19 cellular contexts compared by ENCODE assay signal in the genomic region with DNA sequence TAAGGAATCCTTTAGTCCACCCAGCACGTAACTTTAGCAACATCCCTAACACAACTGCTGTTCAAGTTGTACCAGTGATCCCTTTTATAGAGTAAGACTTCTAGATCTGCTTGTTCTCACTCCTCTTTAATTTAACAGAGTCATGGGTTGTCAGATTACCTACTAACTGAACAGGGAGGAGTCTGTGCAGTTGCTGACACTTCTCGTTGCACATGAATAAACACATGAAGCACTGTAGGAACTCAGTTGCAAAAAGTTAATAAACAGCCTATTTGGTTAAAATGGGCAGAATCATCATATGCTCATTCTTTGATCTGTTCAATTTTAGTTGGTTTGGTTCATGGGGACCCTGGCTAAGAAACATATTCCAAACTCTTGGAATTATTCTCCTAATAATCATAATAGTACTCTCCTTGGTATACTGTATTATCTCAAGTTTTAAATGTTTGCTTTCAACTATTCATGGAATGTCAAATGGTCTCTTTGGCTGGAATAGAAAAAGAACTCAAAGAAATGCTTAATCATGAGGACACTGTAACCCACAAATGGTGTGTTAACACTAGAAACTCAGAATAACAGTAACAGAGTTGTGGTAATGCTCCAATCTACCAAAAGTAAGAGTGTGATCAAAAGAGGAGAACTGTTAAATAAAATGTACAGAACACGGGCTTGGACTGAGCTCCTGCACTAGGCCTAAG. TPM values are rescaled to one million over a fixed set of nuclear protein-coding genes. Genes with fewer than 3 reads are reported as not detected.
A peak's percentile ranks its signal among the peaks of the same experiment; 100 is the strongest.
DNase-seq lines count a peak whose midpoint lies in the region; ATAC-seq, FAIRE-seq and TF ChIP-seq lines count a peak whose summit lies in the region.
"Had no signal": no experiment of that assay in that cellular context is flagged by ENCODE, and none has a peak within 500 bp of the region (broad histone marks: within the 10 kb centered on the region; RNA-seq: fewer than 3 reads in every experiment).

No MANE protein-coding gene starts in this region.

- no peak overlapping the region for H2AK9ac ChIP-seq in IMR-90 (replicated peaks; ENCODE audit: low read depth, low read length, poor library complexity)

- in situ Hi-C loops in IMR-90 (cut with MboI; ENCODE audit: low sequenced_read_pairs) = no loop called here

- CTCF ChIA-PET in IMR-90 (lab: Yijun Ruan, JAX) = no interaction called here
- CTCF ChIA-PET in Caco-2 (lab: Charles Lee) = no interaction called here
- CTCF ChIA-PET in RWPE1 (lab: Yijun Ruan, JAX) = no interaction called here

- H3K4ac ChIP-seq in IMR-90 (ENCODE audit: low read depth, low read length) = no peak overlapping the region
- H3K4ac ChIP-seq in mesendoderm (ENCODE audit: low read depth, low read length) = no peak overlapping the region

- intact Hi-C loops in IMR-90 (cut with micrococcal nuclease) (loop anchor here (5.0 kb wide), 1 partner anchor 718 kb away; no protein-coding TSS in a partner anchor), Caco-2 (cut with micrococcal nuclease; ENCODE audit: unreplicated experiment) (no loop called here)

- H3K18ac ChIP-seq in IMR-90 (ENCODE audit: low read depth, low read length) (peak overlapping the region; percentile 71; the same call in 1 of the 2 replicates), mesendoderm (ENCODE audit: low read length) (no peak overlapping the region)

- no peaks in the 10 kb centered on the region for H3K4me1 ChIP-seq in IMR-90 (ENCODE audit: control insufficient read depth, insufficient read depth, low read length)
- H3K4me1 ChIP-seq in mesendoderm (ENCODE audit: control insufficient read depth, low read depth, low read length) = no peaks in the 10 kb centered on the region
- H3K4me1 ChIP-seq in Caco-2 = no peaks in the 10 kb centered on the region

- H3K27ac Mint-ChIP-seq in Caco-2 (ENCODE audit: unreplicated experiment) = no peak overlapping the region
- H3K27ac Mint-ChIP-seq: activated B cell treated with CpG ODN at 0.5 μM for 24 hours; activated naive CD4-positive, alpha-beta T cell treated with anti-CD3 and anti-CD28 coated beads, Interleukin-2, amount 50 U/mL, for 72 hours had no signal

- dilution Hi-C loops in IMR-90 (cut with HindIII; ENCODE audit: low sequenced_read_pairs, unreplicated experiment) = no loop called here

- H2BK120ac ChIP-seq in IMR-90 (ENCODE audit: low read depth, low read length) (0 out of 2 replicates have a peak overlapping the region, but pooled peaks have one; percentile 74), mesendoderm (ENCODE audit: low read depth, low read length) (no peak overlapping the region)

- H2AK5ac ChIP-seq in IMR-90 (ENCODE audit: low read depth, low read length) (no peak overlapping the region), mesendoderm (ENCODE audit: low read length) (no peak overlapping the region)

- no peaks in the 10 kb centered on the region for H3K4me1 Mint-ChIP-seq in Caco-2 (ENCODE audit: low read depth, unreplicated experiment)
- H3K4me1 Mint-ChIP-seq: activated B cell treated with CpG ODN at 0.5 μM for 24 hours; central memory CD8-positive, alpha-beta T cell had no signal

- 33% methylated on average over 1 of the region's 3 CpGs; no CpG with 5 or more reads in 1 of the 2 experiments for WGBS in IMR-90 (ENCODE audit: extremely low coverage in 2 of 2, insufficient read length in 1 of 2), 2 experiments
- no CpG with 5 or more reads among the region's 3 CpGs for WGBS in mesendoderm (ENCODE audit: extremely low coverage, insufficient coverage, low lambda C conversion rate)

- no peaks in the 10 kb centered on the region for H3K36me3 ChIP-seq in IMR-90 (ENCODE audit: control insufficient read depth, insufficient read depth, low read length)
- no peaks in the 10 kb centered on the region for H3K36me3 ChIP-seq in mesendoderm (ENCODE audit: control insufficient read depth, insufficient read depth, low read length)
- H3K36me3 ChIP-seq in Caco-2 (ENCODE audit: control insufficient read depth, insufficient read depth, low read length) = no peaks in the 10 kb centered on the region

- H4K5ac ChIP-seq in IMR-90 (ENCODE audit: low read depth, low read length) (no peak overlapping the region; the same call in 1 of the 2 replicates), mesendoderm (ENCODE audit: low read length) (no peak overlapping the region)

- H3K27me3 ChIP-seq in IMR-90 (ENCODE audit: control insufficient read depth, insufficient read depth, low read length) = no peaks in the 10 kb centered on the region
- no peaks in the 10 kb centered on the region for H3K27me3 ChIP-seq in mesendoderm (ENCODE audit: insufficient read depth, low read length, poor library complexity)
- H3K27me3 ChIP-seq in Caco-2 (replicated peaks; ENCODE audit: control insufficient read depth, insufficient read depth, low read length) = no peaks in the 10 kb centered on the region

- H2BK5ac ChIP-seq in IMR-90 (ENCODE audit: low read depth, low read length, poor library complexity, severe bottlenecking) (peak overlapping the region; percentile 13), mesendoderm (ENCODE audit: low read length) (no peak overlapping the region)

- no peaks in the 10 kb centered on the region for H3K27me3 Mint-ChIP-seq in Caco-2 (ENCODE audit: insufficient read depth, unreplicated experiment)
- H3K27me3 Mint-ChIP-seq: central memory CD8-positive, alpha-beta T cell had no signal

- H2BK15ac ChIP-seq in IMR-90 (ENCODE audit: low read depth, low read length) (no peak overlapping the region), mesendoderm (replicated peaks; ENCODE audit: low read depth) (peak overlapping the region; percentile 74)

- H3K23ac ChIP-seq in IMR-90 (ENCODE audit: low read depth, low read length) = no peak overlapping the region
- no peak overlapping the region for H3K23ac ChIP-seq in mesendoderm (ENCODE audit: low read length)

- H3K36me3 Mint-ChIP-seq in Caco-2 (ENCODE audit: insufficient read depth, unreplicated experiment) = no peaks in the 10 kb centered on the region
- H3K36me3 Mint-ChIP-seq: activated naive CD4-positive, alpha-beta T cell treated with anti-CD3 and anti-CD28 coated beads, Interleukin-2, amount 50 U/mL, for 72 hours had no signal

- no peaks in the 10 kb centered on the region for H3K9me1 ChIP-seq in IMR-90 (ENCODE audit: insufficient read depth, low read length)

- H3K9me3 ChIP-seq in IMR-90 (ENCODE audit: control insufficient read depth, insufficient read depth, low read length) = no peaks in the 10 kb centered on the region
- H3K9me3 ChIP-seq in Caco-2 = no peaks in the 10 kb centered on the region

- no peaks in the 10 kb centered on the region for H3K79me2 ChIP-seq in mesendoderm (ENCODE audit: control insufficient read depth, insufficient read depth, low read length)

- peak; percentile 15 for DNase-seq in IMR-90
- DNase-seq in mesendoderm = no peak
- no peak for DNase-seq in GM12892 (ENCODE audit: insufficient read length)
- DNase-seq in Caco-2 = no peak
- DNase-seq in RWPE1 (ENCODE audit: low spot score) = no peak
- DNase-seq: activated B cell treated with CpG ODN at 0.5 μM for 24 hours; activated CD8-positive, alpha-beta memory T cell treated with anti-CD3 and anti-CD28 coated beads, Interleukin-2, amount 50 U/mL, for 48 hours; AML-193; RPMI8226; stimulated activated CD4-positive, alpha-beta T cell treated with anti-CD3 and anti-CD28 coated beads, Interleukin-12 subunit alpha, Interleukin-12 subunit beta, amount 100 ng/mL, for 4 hours had no signal

- H3K56ac ChIP-seq in IMR-90 (ENCODE audit: extremely low read depth, insufficient read depth, low read length) (no peak overlapping the region), mesendoderm (ENCODE audit: low read length) (no peak overlapping the region)

- TF ChIP-seq POLR2A in IMR-90 (IDR thresholded peaks at IDR 0.05; ENCODE audit: low read depth, low read length) (no peak), GM12892 (IDR thresholded peaks at IDR 0.05; ENCODE audit: low read depth, low read length) (no peak)

- H3K4me3 Mint-ChIP-seq in Caco-2 (ENCODE audit: unreplicated experiment) = no peak overlapping the region
- H3K4me3 Mint-ChIP-seq: activated B cell treated with CpG ODN at 0.5 μM for 24 hours; central memory CD8-positive, alpha-beta T cell had no signal

- ATAC-seq in GM18873 (IDR thresholded peaks at IDR 0.05; ENCODE audit: low FRiP score, unreplicated experiment) = peak; percentile 48
- ATAC-seq in HG02759 (IDR thresholded peaks at IDR 0.05; ENCODE audit: unreplicated experiment) = peak; percentile 80
- ATAC-seq in IMR-90 (ENCODE audit: low read depth) = peak; percentile 77
- no peak for ATAC-seq in HG02970 (IDR thresholded peaks at IDR 0.05; ENCODE audit: low FRiP score, unreplicated experiment)
- ATAC-seq: activated naive CD4-positive, alpha-beta T cell treated with anti-CD3 and anti-CD28 coated beads, Interleukin-2, amount 50 U/mL, for 72 hours had no signal

- H3K79me1 ChIP-seq in IMR-90 (ENCODE audit: low read depth in 1 of 2, low read length in 2 of 2) = no peaks in the 10 kb centered on the region
- no peaks in the 10 kb centered on the region for H3K79me1 ChIP-seq in mesendoderm (ENCODE audit: low read length)

- H3K4me3 ChIP-seq in IMR-90 (ENCODE audit: insufficient read depth, low read depth, low read length) (no peak overlapping the region), mesendoderm (ENCODE audit: low read length) (no peak overlapping the region), Caco-2 (ENCODE audit: low read depth, low read length) (no peak overlapping the region)

- POLR2A ChIA-PET in IMR-90 (lab: Charles Lee; ENCODE audit: unreplicated experiment) = no interaction called here
- POLR2A ChIA-PET in Caco-2 (lab: Charles Lee) = no interaction called here
- POLR2A ChIA-PET in RWPE1 (lab: Yijun Ruan, JAX; ENCODE audit: low non-redundant PET) = no interaction called here

- TF ChIP-seq CTCF in IMR-90 (conservative IDR thresholded peaks at IDR 0.05; ENCODE audit: low read depth, low read length) = no peak
- TF ChIP-seq CTCF in Caco-2 (IDR thresholded peaks at IDR 0.05; ENCODE audit: insufficient read depth in 1 of 2, low read depth in 1 of 2, low read length in 1 of 2, severe bottlenecking in 1 of 2, unreplicated experiment in 1 of 2) = no peak
- no peak for TF ChIP-seq CTCF in RWPE1 (conservative IDR thresholded peaks at IDR 0.05; ENCODE audit: low read depth)

- 0 out of 2 replicates have a peak overlapping the region, but pooled peaks have one; percentile 0 for H2BK20ac ChIP-seq in IMR-90 (ENCODE audit: low read depth, low read length)

- H3K9me3 Mint-ChIP-seq in Caco-2 (ENCODE audit: unreplicated experiment) = no peaks in the 10 kb centered on the region
- H3K9me3 Mint-ChIP-seq: activated B cell treated with CpG ODN at 0.5 μM for 24 hours; central memory CD8-positive, alpha-beta T cell had no signal

- no peak overlapping the region for H2AFZ ChIP-seq in IMR-90 (replicated peaks; ENCODE audit: low read length, poor library complexity)

- TF ChIP-seq RAD21 in IMR-90 (IDR thresholded peaks at IDR 0.05; ENCODE audit: low read length) = no peak

- no peak for FAIRE-seq in GM12892 (lab: Jason Lieb, UNC)
- FAIRE-seq: endometrium, H1, islet of Langerhans had no signal

- no peak overlapping the region; a peak in 1 of 4 replicates for H4K8ac ChIP-seq in IMR-90 (ENCODE audit: low read depth in 2 of 2, low read length in 2 of 2)
- no peak overlapping the region for H4K8ac ChIP-seq in mesendoderm (ENCODE audit: low read depth, low read length)

- H3K14ac ChIP-seq in IMR-90 (replicated peaks; ENCODE audit: low read depth, low read length) = no peak overlapping the region

- H3K27ac ChIP-seq in IMR-90 (ENCODE audit: insufficient read depth, low read length) (no peak overlapping the region; the same call in 1 of the 2 replicates), mesendoderm (ENCODE audit: low read depth, low read length) (no peak overlapping the region), RWPE1 (no peak overlapping the region)

- no peak overlapping the region for H3K4me2 ChIP-seq in IMR-90 (ENCODE audit: low read depth, low read length)
- H3K4me2 ChIP-seq in mesendoderm (ENCODE audit: low read length) = no peak overlapping the region

- BruUV-seq in IMR-90 (replicated peaks; lab: Mats Ljungman, UMichigan) (no TSS peak), Caco-2 (replicated peaks; lab: Mats Ljungman, UMichigan) (no TSS peak)

- peak overlapping the region; percentile 2; the same call in 1 of the 2 replicates for H4K91ac ChIP-seq in IMR-90 (ENCODE audit: insufficient read depth, low read depth, low read length)

- H3K9ac ChIP-seq in IMR-90 (ENCODE audit: low read depth, low read length) (no peak overlapping the region), mesendoderm (ENCODE audit: low read length) (no peak overlapping the region)

- H4K20me1 ChIP-seq in IMR-90 (ENCODE audit: insufficient read depth, low read length) = no peaks in the 10 kb centered on the region

RNA-seq across cellular contexts. Expression of a gene that starts 15.6 kb away (rescaled TPM):
- under 0.01 TPM in 2 replicates for total RNA-seq in IMR-90 (2012; rRNA removed)
- polyA plus RNA-seq in IMR-90 (2012; rRNA removed) = 0.05 and 0.06 TPM in 2 replicates
- polyA plus RNA-seq in IMR-90 (2012; cell fraction: cytosol; rRNA removed) = 0.02 and 0.03 TPM in 2 replicates
- polyA plus RNA-seq in IMR-90 (2012; cell fraction: nucleus; rRNA removed; ENCODE audit: low replicate concordance) = 0.01 TPM in 1 of 2 replicates, not detected in the other
- polyA plus RNA-seq in mesendoderm (2013, experiment 1 of 2) = 2.2 TPM
- 2.5 TPM for polyA plus RNA-seq in mesendoderm (2013, experiment 2 of 2)
- polyA plus RNA-seq in GM12892 (2012; ENCODE audit: missing spikeins) = not detected
- total RNA-seq in Caco-2 (2022) = not detected in 2 replicates
- total RNA-seq: activated B cell treated with CpG ODN at 0.5 μM for 24 hours; activated naive CD4-positive, alpha-beta T cell treated with anti-CD3 and anti-CD28 coated beads, Interleukin-2, amount 50 U/mL, for 72 hours; T-helper 1 cell treated with Interleukin-12 subunit alpha and Interleukin-12 subunit beta and Interleukin-4 antibody, amounts not matched to agents 30 ng/mL and 1 ng/mL, for 36 hours had no signal
